In the genomic region with DNA sequence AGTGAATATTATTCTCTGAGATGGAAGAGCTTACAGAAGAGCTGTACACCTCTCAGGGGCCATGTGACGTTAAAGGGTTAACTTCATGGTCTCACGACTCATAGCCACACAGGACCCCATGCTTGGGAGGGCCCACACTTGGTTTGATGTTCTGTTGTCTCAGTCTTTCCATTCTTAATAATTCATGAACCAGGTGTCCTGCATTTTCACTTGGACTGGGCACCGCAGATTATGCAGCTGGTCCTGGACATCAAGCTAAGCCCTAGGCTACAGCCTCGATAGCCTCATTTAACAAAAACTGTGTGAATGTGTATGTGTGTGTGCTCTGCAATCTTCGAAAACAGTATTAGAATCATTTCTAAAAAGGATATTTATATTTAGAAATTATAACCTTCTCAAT, we compare ENCODE assay signal across 27 cellular contexts.
"Had no signal": no experiment of that assay in that cellular context is flagged by ENCODE, and none has a peak within 500 bp of the region (broad histone marks: within the 10 kb centered on the region; RNA-seq: fewer than 3 reads in every experiment).

No MANE protein-coding gene starts in this region.

- H3K79me2 ChIP-seq: hepatocyte had no signal

- H3K4me3 Mint-ChIP-seq: dendritic cell treated with granulocyte-macrophage colony-stimulating factor and Interleukin-4, amounts not matched to agents 40 ng/mL and 50 ng/mL, for 4 days; endodermal cell; memory B cell; naive thymus-derived CD4-positive, alpha-beta T cell; neural crest cell; stimulated activated naive B cell treated with anti-CD40 and anti-IgM and Interleukin-4, amounts not matched to agents 10 μg/mL and 1 μg/mL and 100 μg/mL, for 72 hours; stimulated activated naive CD8-positive, alpha-beta T cell treated with anti-CD3 and anti-CD28 coated beads, Interleukin-15, Interleukin-2, amounts not matched to agents 100 ng/mL and 50 ng/mL, for 24 hours had no signal

- H3K4me3 ChIP-seq: colonic mucosa, gastroesophageal sphincter, heart left ventricle, hepatocyte, lung, prostate gland, sigmoid colon, thoracic aorta, transverse colon, vagina had no signal

- DNase-seq: colonic mucosa; effector CD8-positive, alpha-beta T cell; endodermal cell; foreskin keratinocyte; heart left ventricle; kidney; naive thymus-derived CD4-positive, alpha-beta T cell; right cardiac atrium; sigmoid colon; small intestine; stimulated activated CD4-positive, alpha-beta T cell treated with anti-CD3 and anti-CD28 coated beads, Interleukin-15, amount 100 ng/mL, for 24 hours; stimulated activated CD4-positive, alpha-beta T cell treated with anti-CD3 and anti-CD28 coated beads, Interleukin-2, amount 100 ng/mL, for 48 hours; stimulated activated naive B cell treated with anti-CD40 and anti-IgM and Interleukin-4, amounts not matched to agents 10 μg/mL and 1 μg/mL and 100 μg/mL, for 72 hours; transverse colon had no signal

- ATAC-seq: esophagus mucosa; gastroesophageal sphincter; heart left ventricle; left lobe of liver; naive thymus-derived CD4-positive, alpha-beta T cell; right cardiac atrium had no signal

- H3K4me1 Mint-ChIP-seq: endodermal cell; memory B cell; naive thymus-derived CD4-positive, alpha-beta T cell; neural crest cell; stimulated activated naive B cell treated with anti-CD40 and anti-IgM and Interleukin-4, amounts not matched to agents 10 μg/mL and 1 μg/mL and 100 μg/mL, for 72 hours had no signal

- H3K27ac ChIP-seq: colonic mucosa, epithelial cell of prostate, foreskin keratinocyte, gastroesophageal sphincter, heart left ventricle, hepatocyte, prostate gland, sigmoid colon, thoracic aorta, transverse colon, vagina had no signal

- H3K36me3 ChIP-seq: colonic mucosa, gastroesophageal sphincter, heart left ventricle, prostate gland, sigmoid colon, thoracic aorta, transverse colon, vagina had no signal

- H3K4me1 ChIP-seq: colonic mucosa, prostate gland had no signal

- H3K9me3 Mint-ChIP-seq: dendritic cell treated with granulocyte-macrophage colony-stimulating factor and Interleukin-4, amounts not matched to agents 40 ng/mL and 50 ng/mL, for 4 days; endodermal cell; memory B cell; naive thymus-derived CD4-positive, alpha-beta T cell; neural crest cell; stimulated activated naive B cell treated with anti-CD40 and anti-IgM and Interleukin-4, amounts not matched to agents 10 μg/mL and 1 μg/mL and 100 μg/mL, for 72 hours; stimulated activated naive CD8-positive, alpha-beta T cell treated with anti-CD3 and anti-CD28 coated beads, Interleukin-15, Interleukin-2, amounts not matched to agents 100 ng/mL and 50 ng/mL, for 24 hours had no signal

- H3K27me3 ChIP-seq: colonic mucosa, foreskin keratinocyte, gastroesophageal sphincter, heart left ventricle, hepatocyte, sigmoid colon, transverse colon, vagina had no signal

- H3K27ac Mint-ChIP-seq: dendritic cell treated with granulocyte-macrophage colony-stimulating factor and Interleukin-4, amounts not matched to agents 40 ng/mL and 50 ng/mL, for 4 days; endodermal cell; memory B cell; naive thymus-derived CD4-positive, alpha-beta T cell; stimulated activated naive B cell treated with anti-CD40 and anti-IgM and Interleukin-4, amounts not matched to agents 10 μg/mL and 1 μg/mL and 100 μg/mL, for 72 hours; stimulated activated naive CD8-positive, alpha-beta T cell treated with anti-CD3 and anti-CD28 coated beads, Interleukin-15, Interleukin-2, amounts not matched to agents 100 ng/mL and 50 ng/mL, for 24 hours had no signal

- H3K27me3 Mint-ChIP-seq: dendritic cell treated with granulocyte-macrophage colony-stimulating factor and Interleukin-4, amounts not matched to agents 40 ng/mL and 50 ng/mL, for 4 days; memory B cell had no signal

- H2AFZ ChIP-seq: hepatocyte had no signal

- H3K9me3 ChIP-seq: colonic mucosa, gastroesophageal sphincter, heart left ventricle, prostate gland, sigmoid colon, thoracic aorta, transverse colon, vagina had no signal

- H3K36me3 Mint-ChIP-seq: memory B cell; naive thymus-derived CD4-positive, alpha-beta T cell; stimulated activated naive B cell treated with anti-CD40 and anti-IgM and Interleukin-4, amounts not matched to agents 10 μg/mL and 1 μg/mL and 100 μg/mL, for 72 hours had no signal

- H3K4me2 ChIP-seq: hepatocyte had no signal
